In genomic region chr7:108000875-108001758, GRCh38 we compare ENCODE assay signal across 9 cellular contexts. TPM values are rescaled to one million over a fixed set of nuclear protein-coding genes. Genes with fewer than 3 reads are reported as not detected.
DNase-seq lines count a peak whose midpoint lies in the region; ATAC-seq lines count a peak whose summit lies in the region.
"Had no signal": no experiment of that assay in that cellular context is flagged by ENCODE, and none has a peak within 500 bp of the region (broad histone marks: within the 10 kb centered on the region; RNA-seq: fewer than 3 reads in every experiment).

No MANE protein-coding gene starts in this region.

- intact Hi-C loops in right cardiac atrium (cut with DNase I) (loop anchor here in 1 of 4 donors (10.0 kb wide), 1 partner anchor 66 kb away; no protein-coding TSS in a partner anchor), sciatic nerve (cut with DNase I) (no loop called here)

- H3K36me3 Mint-ChIP-seq in T-helper 1 cell treated with Interleukin-12 subunit alpha and Interleukin-12 subunit beta and Interleukin-4 antibody, amounts not matched to agents 30 μg/mL and 1 μg/mL, for 36 hours (ENCODE audit: low read depth): no peaks in the 10 kb centered on the region
- H3K36me3 Mint-ChIP-seq in activated naive CD8-positive, alpha-beta T cell treated with anti-CD3 and anti-CD28 coated beads, Interleukin-2, amount 50 U/mL, for 24 hours (ENCODE audit: low read depth): no peaks in the 10 kb centered on the region

- peaks cover 6% of the 10 kb centered on the region for H3K4me1 Mint-ChIP-seq in T-helper 1 cell treated with Interleukin-12 subunit alpha and Interleukin-12 subunit beta and Interleukin-4 antibody, amounts not matched to agents 30 μg/mL and 1 μg/mL, for 36 hours (ENCODE audit: low read depth)
- H3K4me1 Mint-ChIP-seq in activated naive CD8-positive, alpha-beta T cell treated with anti-CD3 and anti-CD28 coated beads, Interleukin-2, amount 50 U/mL, for 24 hours: peaks cover 15% of the 10 kb centered on the region

- no peak for DNase-seq in T-helper 1 cell
- no peak for DNase-seq in activated naive CD8-positive, alpha-beta T cell treated with anti-CD3 and anti-CD28 coated beads, Interleukin-2, amount 50 U/mL, for 24 hours
- peak; percentile 67 to 85 (median 83) for DNase-seq in right cardiac atrium
- DNase-seq in sciatic nerve (ENCODE audit: low spot score): peak; percentile 71
- DNase-seq in effector CD8-positive, alpha-beta T cell (lab: John Stamatoyannopoulos, UW): no peak
- DNase-seq in epidermal melanocyte (ENCODE audit: insufficient read length, low spot score): no peak

- H3K9me3 ChIP-seq in right cardiac atrium (ENCODE audit: control insufficient read depth, low read length): no peaks in the 10 kb centered on the region

- no peak overlapping the region for H3K27ac Mint-ChIP-seq in T-helper 1 cell treated with Interleukin-12 subunit alpha and Interleukin-12 subunit beta and Interleukin-4 antibody, amounts not matched to agents 30 μg/mL and 1 μg/mL, for 36 hours
- H3K27ac Mint-ChIP-seq in activated naive CD8-positive, alpha-beta T cell treated with anti-CD3 and anti-CD28 coated beads, Interleukin-2, amount 50 U/mL, for 24 hours: no peak overlapping the region

- 14% methylated on average over 37 of the region's 37 CpGs for WGBS in right cardiac atrium

- peak overlapping the region; percentile 49 for H3K4me3 Mint-ChIP-seq in T-helper 1 cell treated with Interleukin-12 subunit alpha and Interleukin-12 subunit beta and Interleukin-4 antibody, amounts not matched to agents 30 μg/mL and 1 μg/mL, for 36 hours
- peak overlapping the region; percentile 72 for H3K4me3 Mint-ChIP-seq in activated naive CD8-positive, alpha-beta T cell treated with anti-CD3 and anti-CD28 coated beads, Interleukin-2, amount 50 U/mL, for 24 hours

- peak overlapping the region; percentile 90 for H3K4me3 ChIP-seq in right cardiac atrium (ENCODE audit: low read length)

- H3K9me3 Mint-ChIP-seq in T-helper 1 cell treated with Interleukin-12 subunit alpha and Interleukin-12 subunit beta and Interleukin-4 antibody, amounts not matched to agents 30 μg/mL and 1 μg/mL, for 36 hours: no peaks in the 10 kb centered on the region
- H3K9me3 Mint-ChIP-seq in activated naive CD8-positive, alpha-beta T cell treated with anti-CD3 and anti-CD28 coated beads, Interleukin-2, amount 50 U/mL, for 24 hours: no peaks in the 10 kb centered on the region

- H3K27me3 ChIP-seq in right cardiac atrium (ENCODE audit: control insufficient read depth, insufficient read depth): no peaks in the 10 kb centered on the region

- H3K27me3 Mint-ChIP-seq in T-helper 1 cell treated with Interleukin-12 subunit alpha and Interleukin-12 subunit beta and Interleukin-4 antibody, amounts not matched to agents 30 μg/mL and 1 μg/mL, for 36 hours (ENCODE audit: low read depth): peaks cover 73% of the 10 kb centered on the region
- peaks cover 55% of the 10 kb centered on the region for H3K27me3 Mint-ChIP-seq in activated naive CD8-positive, alpha-beta T cell treated with anti-CD3 and anti-CD28 coated beads, Interleukin-2, amount 50 U/mL, for 24 hours

- peaks cover 4% of the 10 kb centered on the region for H3K4me1 ChIP-seq in right cardiac atrium (ENCODE audit: control insufficient read depth, insufficient read depth, low read length)

- ATAC-seq in activated naive CD8-positive, alpha-beta T cell treated with anti-CD3 and anti-CD28 coated beads, Interleukin-2, amount 50 U/mL, for 24 hours: peak; percentile 11
- peak; percentile 59 to 78 for ATAC-seq in right cardiac atrium
- peak; percentile 64 for ATAC-seq in sciatic nerve
- ATAC-seq in HG02970 (IDR thresholded peaks at IDR 0.05; ENCODE audit: low FRiP score, unreplicated experiment): no peak

- peak overlapping the region; percentile 45 for H3K27ac ChIP-seq in right cardiac atrium (ENCODE audit: low read length)
- H3K27ac ChIP-seq: BLaER1 treated with 17β-estradiol and CSF1 and Interleukin-3, amounts not matched to agents 10 nM and 100 nM had no signal

RNA-seq across cellular contexts. Expression of gene LAMB1, which starts 1.8 kb away (rescaled TPM):
- total RNA-seq in right cardiac atrium: 100 to 1,000 TPM in 1 of 4 donors, 10 to 100 TPM in 3; 42.1 to 110 (median 47.3) TPM
- 59.9 TPM for polyA plus RNA-seq in right cardiac atrium
- 303 TPM for total RNA-seq in sciatic nerve

Comparison
In these comparisons a context has a peak if more than half of its experiments do, and no peak if none do; other contexts are left out.
1. DNase-seq: peak in right cardiac atrium (3 of 3) and sciatic nerve (single experiment); none in T-helper 1 cell (0 of 5), activated naive CD8-positive, alpha-beta T cell treated with anti-CD3 and anti-CD28 coated beads, Interleukin-2, amount 50 U/mL, for 24 hours (single experiment), effector CD8-positive, alpha-beta T cell (single experiment) and epidermal melanocyte (single experiment).